ENCODE assay signal across 9 cellular contexts in the genomic region with DNA sequence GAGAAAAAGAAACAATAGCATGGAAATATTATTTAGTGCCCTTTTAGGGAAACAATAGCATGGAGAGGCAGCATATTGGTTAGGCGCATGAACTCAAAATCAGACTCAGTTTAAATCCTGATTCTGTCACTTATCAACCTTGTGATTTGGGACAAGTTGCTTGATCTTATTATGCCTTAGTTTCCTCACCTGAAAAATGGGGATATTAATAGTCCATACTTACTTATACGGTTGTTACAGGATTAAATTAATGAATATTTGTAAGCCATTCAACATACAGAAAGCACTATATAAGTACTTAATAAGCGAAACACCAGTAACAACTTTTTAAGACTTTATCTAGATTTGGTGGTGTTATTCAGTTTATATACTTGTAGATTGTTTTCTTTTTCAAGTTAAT. TPM values are rescaled to one million over a fixed set of nuclear protein-coding genes. Genes with fewer than 3 reads are reported as not detected.
A peak's percentile ranks its signal among the peaks of the same experiment; 100 is the strongest.
DNase-seq lines count a peak whose midpoint lies in the region; ATAC-seq, FAIRE-seq and TF ChIP-seq lines count a peak whose summit lies in the region.
"Had no signal": no experiment of that assay in that cellular context is flagged by ENCODE, and none has a peak within 500 bp of the region (broad histone marks: within the 10 kb centered on the region; RNA-seq: fewer than 3 reads in every experiment).

No MANE protein-coding gene starts in this region.

- no peak for TF ChIP-seq EP300 in HepG2 (IDR thresholded peaks at IDR 0.05; ENCODE audit: low read depth in 2 of 2, low read length in 2 of 2)
- no peak for TF ChIP-seq EP300 in HepG2 (CRISPR knock-in tag; IDR thresholded peaks at IDR 0.05; ENCODE audit: borderline replicate concordance)

- in situ Hi-C loops in HepG2 (cut with HindIII; ENCODE audit: extremely low pct_ligation_motif_present, low pct_unique_long_range_greater_than_20kb): no loop called here

- no peak for TF ChIP-seq CTCF in cardiac muscle cell (IDR thresholded peaks at IDR 0.05; ENCODE audit: low read depth, low read length)
- TF ChIP-seq CTCF in HepG2 (CRISPR knock-in tag; IDR thresholded peaks at IDR 0.05): no peak
- no peak for TF ChIP-seq CTCF in type B pancreatic cell (conservative IDR thresholded peaks at IDR 0.05)
- TF ChIP-seq CTCF in GM10248 (IDR thresholded peaks at IDR 0.05; ENCODE audit: control extremely low read depth, extremely low read depth, low read depth, missing control alignments): no peak

- H3K27me3 ChIP-seq in cardiac muscle cell (no peaks in the 10 kb centered on the region), HepG2 (ENCODE audit: control insufficient read depth in 1 of 2, insufficient read depth in 2 of 2, low read length in 2 of 2) (no peaks in the 10 kb centered on the region; a peak in 1 of 5 replicates)

- DNase-seq in cardiac muscle cell (ENCODE audit: low read depth in 1 of 2, low spot score in 1 of 2) (no peak), cardiac septum (ENCODE audit: low spot score) (no peak), HepG2 (ENCODE audit: low spot score) (no peak), type B pancreatic cell (ENCODE audit: extremely low spot score, unreplicated experiment) (no peak), NCI-H2107 treated with DMSO at 0.1 percent for 48 hours (lab: John Stamatoyannopoulos, UW; ENCODE audit: unreplicated experiment) (no peak), GM10248 (ENCODE audit: extremely low spot score) (no peak), NCI-H510A (lab: John Stamatoyannopoulos, UW) (no peak)
- DNase-seq in activated T-helper 1 cell treated with anti-CD3 and anti-CD28 coated beads, Interleukin-12 subunit alpha, Interleukin-12 subunit beta, Interleukin-2, Interleukin-4 antibody, amounts not matched to agents 30 ng/mL and 10 ng/mL and 1 ng/mL, durations not matched to agents 14 hours and 24 hours and 36 hours (ENCODE audit: low spot score): no peak
- DNase-seq: NCI-H1092 had no signal

- peak overlapping the region; percentile 99 for H3K27ac Mint-ChIP-seq in activated T-helper 1 cell treated with anti-CD3 and anti-CD28 coated beads, Interleukin-12 subunit alpha, Interleukin-12 subunit beta, Interleukin-2, Interleukin-4 antibody, amounts not matched to agents 30 ng/mL and 10 ng/mL and 1 ng/mL, durations not matched to agents 14 hours and 24 hours and 36 hours
- peak overlapping the region; percentile 90 for H3K27ac Mint-ChIP-seq in type B pancreatic cell

- peaks cover 46% of the 10 kb centered on the region for H3K4me1 Mint-ChIP-seq in activated T-helper 1 cell treated with anti-CD3 and anti-CD28 coated beads, Interleukin-12 subunit alpha, Interleukin-12 subunit beta, Interleukin-2, Interleukin-4 antibody, amounts not matched to agents 30 ng/mL and 10 ng/mL and 1 ng/mL, durations not matched to agents 14 hours and 24 hours and 36 hours (ENCODE audit: low read depth)
- peaks cover 22% of the 10 kb centered on the region for H3K4me1 Mint-ChIP-seq in type B pancreatic cell (ENCODE audit: unreplicated experiment)

- FAIRE-seq in HepG2 (lab: Jason Lieb, UNC): no peak

- no peaks in the 10 kb centered on the region for H4K20me1 ChIP-seq in HepG2 (ENCODE audit: insufficient read depth, low read length)

- peaks cover 16% of the 10 kb centered on the region for H3K79me2 ChIP-seq in HepG2 (ENCODE audit: insufficient read depth, low read length)

- H3K4me3 Mint-ChIP-seq in activated T-helper 1 cell treated with anti-CD3 and anti-CD28 coated beads, Interleukin-12 subunit alpha, Interleukin-12 subunit beta, Interleukin-2, Interleukin-4 antibody, amounts not matched to agents 30 ng/mL and 10 ng/mL and 1 ng/mL, durations not matched to agents 14 hours and 24 hours and 36 hours: peak overlapping the region; percentile 99
- H3K4me3 Mint-ChIP-seq in type B pancreatic cell: peak overlapping the region; percentile 97

- peak overlapping the region; percentile 92 for H3K9ac ChIP-seq in HepG2 (ENCODE audit: insufficient read depth, low read depth, low read length)

- no TSS peak for BruUV-seq in HepG2 (replicated peaks; lab: Mats Ljungman, UMichigan)

- no peaks in the 10 kb centered on the region for H3K9me3 Mint-ChIP-seq in activated T-helper 1 cell treated with anti-CD3 and anti-CD28 coated beads, Interleukin-12 subunit alpha, Interleukin-12 subunit beta, Interleukin-2, Interleukin-4 antibody, amounts not matched to agents 30 ng/mL and 10 ng/mL and 1 ng/mL, durations not matched to agents 14 hours and 24 hours and 36 hours
- no peaks in the 10 kb centered on the region for H3K9me3 Mint-ChIP-seq in type B pancreatic cell

- CTCF ChIA-PET in HepG2 (lab: Yijun Ruan, JAX; ENCODE audit: low intra/inter-chr PET ratio, low total read pairs): no interaction called here
- CTCF ChIA-PET in GM10248 (lab: Yijun Ruan, JAX): interaction anchor here (1.3 to 1.5 kb wide), 2 partner anchors 13 to 87 kb away, joined by 3 read pairs; no protein-coding TSS in a partner anchor

- H3K4me3 ChIP-seq in cardiac muscle cell (peak overlapping the region; percentile 84), HepG2 (replicated peaks in 1 of 3; ENCODE audit: insufficient read depth in 1 of 3, low read depth in 2 of 3, low read length in 3 of 3) (peak overlapping the region; percentile 80 to 96 (median 85); a peak in 5 of 6 replicates)

- peak overlapping the region; percentile 81 for H3K4me2 ChIP-seq in HepG2 (ENCODE audit: low read depth, low read length)

- no peak for TF ChIP-seq POLR2A in HepG2 (IDR thresholded peaks at IDR 0.05; ENCODE audit: insufficient read depth in 1 of 2, low read depth in 2 of 2, low read length in 2 of 2)

- H3K27ac ChIP-seq in cardiac muscle cell (peak overlapping the region; percentile 99), HepG2 (ENCODE audit: extremely low read length, insufficient read depth, low read length) (no peak overlapping the region)

- intact Hi-C loops in cardiac septum (cut with DNase I) (no loop called here), HepG2 (cut with micrococcal nuclease; ENCODE audit: unreplicated experiment) (loop anchor here (5.0 kb wide), 1 partner anchor 55 kb away; no protein-coding TSS in a partner anchor)
- intact Hi-C loops in activated T-helper 1 cell treated with anti-CD3 and anti-CD28 coated beads, Interleukin-12 subunit alpha, Interleukin-12 subunit beta, Interleukin-2, Interleukin-4 antibody, amounts not matched to agents 30 ng/mL and 10 ng/mL and 1 ng/mL, durations not matched to agents 14 hours and 24 hours and 36 hours (cut with micrococcal nuclease): loop anchor here (1.0 to 5.0 kb wide), 7 partner anchors 96 to 1105 kb away; a partner anchor contains a TSS

- H3K4me1 ChIP-seq in cardiac muscle cell (ENCODE audit: low read depth) (peaks cover 44% of the 10 kb centered on the region), HepG2 (ENCODE audit: insufficient read depth, low read length) (peaks cover 35% of the 10 kb centered on the region)

- POLR2A ChIA-PET in HepG2 (lab: Yijun Ruan, JAX) (no interaction called here), GM10248 (lab: Yijun Ruan, JAX) (no interaction called here)

- H3K36me3 ChIP-seq in cardiac muscle cell (peaks cover 13% of the 10 kb centered on the region), HepG2 (replicated peaks in 1 of 2; ENCODE audit: control insufficient read depth in 1 of 2, insufficient read depth in 2 of 2, low read length in 2 of 2) (peaks cover 2 to 10% of the 10 kb centered on the region in 2 experiments; a peak in 4 of 5 replicates)

- H3K27me3 Mint-ChIP-seq in activated T-helper 1 cell treated with anti-CD3 and anti-CD28 coated beads, Interleukin-12 subunit alpha, Interleukin-12 subunit beta, Interleukin-2, Interleukin-4 antibody, amounts not matched to agents 30 ng/mL and 10 ng/mL and 1 ng/mL, durations not matched to agents 14 hours and 24 hours and 36 hours (ENCODE audit: insufficient read depth): peaks cover 19% of the 10 kb centered on the region
- H3K27me3 Mint-ChIP-seq in type B pancreatic cell: peaks cover 5% of the 10 kb centered on the region

- peaks cover 16% of the 10 kb centered on the region for H3K36me3 Mint-ChIP-seq in activated T-helper 1 cell treated with anti-CD3 and anti-CD28 coated beads, Interleukin-12 subunit alpha, Interleukin-12 subunit beta, Interleukin-2, Interleukin-4 antibody, amounts not matched to agents 30 ng/mL and 10 ng/mL and 1 ng/mL, durations not matched to agents 14 hours and 24 hours and 36 hours (ENCODE audit: low read depth)
- H3K36me3 Mint-ChIP-seq in type B pancreatic cell: peaks cover 14% of the 10 kb centered on the region

- H3K9me3 ChIP-seq in cardiac muscle cell (ENCODE audit: low read depth) (no peaks in the 10 kb centered on the region), HepG2 (ENCODE audit: low read length) (no peaks in the 10 kb centered on the region)

- no peak overlapping the region for H2AFZ ChIP-seq in HepG2 (ENCODE audit: low read length)

- ATAC-seq in HepG2: no peak

- no peak for TF ChIP-seq RAD21 in HepG2 (CRISPR knock-in tag; IDR thresholded peaks at IDR 0.05)

- 76% methylated on average over 3 of the region's 3 CpGs for WGBS in HepG2 (ENCODE audit: low lambda C conversion rate)

RNA-seq across cellular contexts. Expression of a gene that starts 1.2 kb away (rescaled TPM):
- 52.4 and 54.2 TPM in 2 replicates for total RNA-seq in cardiac muscle cell
- polyA plus RNA-seq in cardiac muscle cell: 64.4 and 68.9 TPM in 2 replicates
- total RNA-seq in cardiac septum: 25.6 TPM
- total RNA-seq in activated T-helper 1 cell treated with anti-CD3 and anti-CD28 coated beads, Interleukin-12 subunit alpha, Interleukin-12 subunit beta, Interleukin-2, Interleukin-4 antibody, amounts not matched to agents 30 ng/mL and 10 ng/mL and 1 ng/mL, durations not matched to agents 14 hours and 24 hours and 36 hours: 49.8 and 50.2 TPM in 2 replicates
- 35.8 and 44.3 TPM in 2 replicates for total RNA-seq in HepG2 (2016; rRNA removed; fragmentation: Illumina TruSeq; extraction: Trizol)
- 6.4 and 7.5 TPM in 2 replicates for total RNA-seq in HepG2 (2016; cell fraction: cytosol; rRNA removed; fragmentation: Illumina TruSeq; extraction: Trizol; ENCODE audit: low read depth)
- total RNA-seq in HepG2 (2016; cell fraction: insoluble cytoplasmic fraction; rRNA removed; fragmentation: Illumina TruSeq; extraction: Trizol): 36.8 and 49.9 TPM in 2 replicates
- total RNA-seq in HepG2 (2016; cell fraction: membrane; rRNA removed; fragmentation: Illumina TruSeq; extraction: Trizol): 22.1 and 23.2 TPM in 2 replicates
- 36.7 and 39.0 TPM in 2 replicates for total RNA-seq in HepG2 (2016; cell fraction: nucleus; rRNA removed; fragmentation: Illumina TruSeq; extraction: Trizol)
- 17.3 and 25.6 TPM in 2 replicates for polyA plus RNA-seq in HepG2 (2011; rRNA removed)
- polyA plus RNA-seq in HepG2 (2011; cell fraction: cytosol; rRNA removed): 14.6 and 16.8 TPM in 2 replicates
- polyA plus RNA-seq in HepG2 (2011; cell fraction: nucleus; rRNA removed): 13.5 and 15.7 TPM in 2 replicates
- polyA plus RNA-seq in HepG2 (2012): 16.8 and 18.5 TPM in 2 replicates
- polyA plus RNA-seq in HepG2 (2016; cell fraction: cytosol; fragmentation: Illumina TruSeq; extraction: Trizol; ENCODE audit: low read depth): 8.7 and 10.5 TPM in 2 replicates
- 48.1 and 51.6 TPM in 2 replicates for polyA plus RNA-seq in HepG2 (2016; cell fraction: insoluble cytoplasmic fraction; fragmentation: Illumina TruSeq; extraction: Trizol; ENCODE audit: low read depth)
- 21.2 and 22.4 TPM in 2 replicates for polyA plus RNA-seq in HepG2 (2016; cell fraction: membrane; fragmentation: Illumina TruSeq; extraction: Trizol; ENCODE audit: low read depth)
- polyA plus RNA-seq in HepG2 (2016; cell fraction: nucleus; fragmentation: Illumina TruSeq; extraction: Trizol; ENCODE audit: insufficient read depth, low read depth): 45.6 and 47.3 TPM in 2 replicates
- 28.6 and 45.4 TPM in 2 replicates for polyA minus RNA-seq in HepG2 (2011; rRNA and poly(A)+ RNA removed; ENCODE audit: low replicate concordance)
- 16.8 and 22.4 TPM in 2 replicates for polyA minus RNA-seq in HepG2 (2011; cell fraction: cytosol; rRNA and poly(A)+ RNA removed)
- 74.5 and 82.7 TPM in 2 replicates for polyA minus RNA-seq in HepG2 (2011; cell fraction: nucleus; rRNA and poly(A)+ RNA removed)
- total RNA-seq in type B pancreatic cell (ENCODE audit: low replicate concordance): 21.1 and 24.5 TPM in 2 replicates

RNA-seq across cellular contexts. Expression of a gene that starts 15.2 kb away (rescaled TPM):
- 12.9 and 31.5 TPM in 2 replicates for total RNA-seq in cardiac muscle cell
- 14.1 and 22.3 TPM in 2 replicates for polyA plus RNA-seq in cardiac muscle cell
- 7.5 TPM for total RNA-seq in cardiac septum
- 1.8 and 1.9 TPM in 2 replicates for total RNA-seq in activated T-helper 1 cell treated with anti-CD3 and anti-CD28 coated beads, Interleukin-12 subunit alpha, Interleukin-12 subunit beta, Interleukin-2, Interleukin-4 antibody, amounts not matched to agents 30 ng/mL and 10 ng/mL and 1 ng/mL, durations not matched to agents 14 hours and 24 hours and 36 hours
- 3.4 and 6.2 TPM in 2 replicates for total RNA-seq in HepG2 (2016; rRNA removed; fragmentation: Illumina TruSeq; extraction: Trizol)
- total RNA-seq in HepG2 (2016; cell fraction: cytosol; rRNA removed; fragmentation: Illumina TruSeq; extraction: Trizol; ENCODE audit: low read depth): 0.44 and 0.81 TPM in 2 replicates
- total RNA-seq in HepG2 (2016; cell fraction: insoluble cytoplasmic fraction; rRNA removed; fragmentation: Illumina TruSeq; extraction: Trizol): 3.4 and 6.0 TPM in 2 replicates
- 2.0 and 2.2 TPM in 2 replicates for total RNA-seq in HepG2 (2016; cell fraction: membrane; rRNA removed; fragmentation: Illumina TruSeq; extraction: Trizol)
- 9.4 and 12.5 TPM in 2 replicates for total RNA-seq in HepG2 (2016; cell fraction: nucleus; rRNA removed; fragmentation: Illumina TruSeq; extraction: Trizol)
- polyA plus RNA-seq in HepG2 (2011; rRNA removed): 2.4 and 3.3 TPM in 2 replicates
- 2.5 and 3.3 TPM in 2 replicates for polyA plus RNA-seq in HepG2 (2011; cell fraction: cytosol; rRNA removed)
- 4.9 and 8.5 TPM in 2 replicates for polyA plus RNA-seq in HepG2 (2011; cell fraction: nucleus; rRNA removed)
- polyA plus RNA-seq in HepG2 (2012): 0.56 and 1.7 TPM in 2 replicates
- polyA plus RNA-seq in HepG2 (2016; cell fraction: cytosol; fragmentation: Illumina TruSeq; extraction: Trizol; ENCODE audit: low read depth): 0.26 and 0.44 TPM in 2 replicates
- 3.1 and 3.2 TPM in 2 replicates for polyA plus RNA-seq in HepG2 (2016; cell fraction: insoluble cytoplasmic fraction; fragmentation: Illumina TruSeq; extraction: Trizol; ENCODE audit: low read depth)
- 0.97 and 1.1 TPM in 2 replicates for polyA plus RNA-seq in HepG2 (2016; cell fraction: membrane; fragmentation: Illumina TruSeq; extraction: Trizol; ENCODE audit: low read depth)
- polyA plus RNA-seq in HepG2 (2016; cell fraction: nucleus; fragmentation: Illumina TruSeq; extraction: Trizol; ENCODE audit: insufficient read depth, low read depth): 11.0 and 13.1 TPM in 2 replicates
- polyA minus RNA-seq in HepG2 (2011; rRNA and poly(A)+ RNA removed; ENCODE audit: low replicate concordance): 4.2 TPM in 1 of 2 replicates, not detected in the other
- polyA minus RNA-seq in HepG2 (2011; cell fraction: cytosol; rRNA and poly(A)+ RNA removed): 2.5 and 3.3 TPM in 2 replicates
- 7.1 and 11.3 TPM in 2 replicates for polyA minus RNA-seq in HepG2 (2011; cell fraction: nucleus; rRNA and poly(A)+ RNA removed)
- total RNA-seq in type B pancreatic cell (ENCODE audit: low replicate concordance): 1.4 and 4.8 TPM in 2 replicates
